Comparison of ENCODE assay signal across 23 cellular contexts in genomic region chr1:187236676-187237075, GRCh38.
"Had no signal": no experiment of that assay in that cellular context is flagged by ENCODE, and none has a peak within 500 bp of the region (broad histone marks: within the 10 kb centered on the region; RNA-seq: fewer than 3 reads in every experiment).

No MANE protein-coding gene starts in this region.

- H3K27me3 ChIP-seq: ascending aorta, breast epithelium, esophagus muscularis mucosa, sigmoid colon, stomach, suprapubic skin, tibial nerve had no signal

- ATAC-seq: activated CD8-positive, alpha-beta T cell treated with anti-CD3 and anti-CD28 coated beads, Interleukin-2, amount 10 ng/mL, durations not matched to agents 7 days and 5 days; lower lobe of right lung; stimulated activated memory B cell treated with anti-CD40 and anti-IgM and Interleukin-4, amounts not matched to agents 10 μg/mL and 1 μg/mL and 100 μg/mL, for 72 hours had no signal

- H3K9me3 ChIP-seq: ascending aorta, breast epithelium, esophagus muscularis mucosa, lower lobe of right lung, sigmoid colon, stomach, suprapubic skin, tibial nerve had no signal

- H3K36me3 ChIP-seq: ascending aorta, breast epithelium, esophagus muscularis mucosa, lower lobe of right lung, sigmoid colon, stomach, suprapubic skin, tibial nerve, WERI-Rb-1 had no signal

- H3K27ac ChIP-seq: ascending aorta, breast epithelium, coronary artery, esophagus muscularis mucosa, lower lobe of right lung, sigmoid colon, stomach, suprapubic skin, tibial nerve, WERI-Rb-1 had no signal

- DNase-seq: activated CD4-positive, alpha-beta T cell treated with anti-CD3 and anti-CD28 coated beads, Interleukin-2, amount 10 ng/mL, durations not matched to agents 7 days and 5 days; activated CD4-positive, CD25-positive, alpha-beta regulatory T cell treated with anti-CD3 and anti-CD28 coated beads, Interleukin-2, amount 50 U/mL, for 72 hours; activated CD8-positive, alpha-beta T cell treated with anti-CD3 and anti-CD28 coated beads, Interleukin-2, amount 10 ng/mL, durations not matched to agents 7 days and 5 days; activated gamma-delta T cell; cerebellar nuclear complex; glutamatergic neuron; hypothalamus; lower lobe of right lung; mesendoderm; naive B cell; posterior cingulate gyrus; sigmoid colon; stimulated activated CD4-positive, alpha-beta T cell treated with anti-CD3 and anti-CD28 coated beads, Interleukin-15, amount 100 ng/mL, for 24 hours; stomach; WERI-Rb-1 had no signal

- H3K4me1 ChIP-seq: ascending aorta, breast epithelium, lower lobe of right lung, sigmoid colon, stomach, suprapubic skin, tibial nerve had no signal

- H3K4me2 ChIP-seq: smooth muscle cell had no signal

- H3K4me3 ChIP-seq: ascending aorta, breast epithelium, coronary artery, esophagus muscularis mucosa, lower lobe of right lung, sigmoid colon, smooth muscle cell, stomach, suprapubic skin, tibial nerve had no signal
